10 cellular contexts compared by ENCODE assay signal in the genomic region with DNA sequence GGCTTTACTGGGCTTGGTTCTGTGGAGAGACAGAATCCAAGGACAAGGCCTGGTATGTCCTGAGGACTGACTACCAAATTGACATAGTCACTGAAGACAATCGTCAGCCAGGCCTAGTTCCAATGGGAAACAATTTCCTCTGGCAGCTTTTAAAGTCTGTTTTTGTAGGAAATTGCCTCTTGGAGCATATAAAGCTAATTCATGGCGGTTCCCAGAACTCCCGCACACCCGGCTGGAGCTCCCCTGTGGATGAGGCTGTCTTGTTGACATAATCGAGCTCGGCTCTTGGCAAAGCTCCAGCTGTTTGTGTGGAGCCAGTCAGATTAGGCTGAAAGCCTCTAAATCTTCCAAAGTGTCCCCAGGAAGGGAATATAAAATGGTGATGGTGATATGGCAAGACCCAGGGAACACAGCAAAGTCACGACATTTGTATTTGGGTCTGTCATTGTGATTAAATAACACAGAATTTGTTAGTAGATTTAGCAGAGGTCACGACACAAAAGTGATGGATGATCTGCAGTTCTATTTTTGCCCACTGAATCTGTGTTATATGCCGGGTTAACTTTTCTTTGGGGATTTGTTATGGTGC.
DNase-seq lines count a peak whose midpoint lies in the region; ATAC-seq, FAIRE-seq and TF ChIP-seq lines count a peak whose summit lies in the region.
"Had no signal": no experiment of that assay in that cellular context is flagged by ENCODE, and none has a peak within 500 bp of the region (broad histone marks: within the 10 kb centered on the region; RNA-seq: fewer than 3 reads in every experiment).

No MANE protein-coding gene starts in this region.

- no peaks in the 10 kb centered on the region for H3K79me2 ChIP-seq in H9 (ENCODE audit: insufficient read depth, low read length)
- H3K79me2 ChIP-seq: parathyroid adenoma had no signal

- no peaks in the 10 kb centered on the region for H3K23me2 ChIP-seq in H9 (ENCODE audit: insufficient read length, low read depth, low read length, poor library complexity, severe bottlenecking)

- no peak overlapping the region for H3T11ph ChIP-seq in H9 (ENCODE audit: low read length)

- H3K36me3 ChIP-seq in body of pancreas (replicated peaks in 1 of 2; ENCODE audit: insufficient read depth in 1 of 2, low read depth in 2 of 2) (no peaks in the 10 kb centered on the region), kidney (ENCODE audit: control insufficient read depth in 1 of 2, insufficient read depth in 2 of 2, low read length in 2 of 2) (no peaks in the 10 kb centered on the region)

- H3K4me3 Mint-ChIP-seq in H9: no peak overlapping the region

- no peak overlapping the region for H2BK12ac ChIP-seq in H9 (ENCODE audit: insufficient read length, low read depth, low read length)

- 18 to 19% methylated on average over 9 of the region's 9 CpGs for WGBS in body of pancreas, 2 donors
- no CpG with 5 or more reads among the region's 9 CpGs for WGBS in H9 (ENCODE audit: extremely low coverage, insufficient read length, low lambda C conversion rate)

- no peak overlapping the region for H2BK15ac ChIP-seq in H9 (ENCODE audit: low read depth, low read length)

- no peak overlapping the region for H3K4me2 ChIP-seq in H9 (ENCODE audit: insufficient read depth, insufficient read length, low read length)

- FAIRE-seq in kidney (lab: Jason Lieb, UNC): no peak

- H3K27me3 ChIP-seq in body of pancreas: no peaks in the 10 kb centered on the region
- no peaks in the 10 kb centered on the region for H3K27me3 ChIP-seq in H9 (ENCODE audit: insufficient read depth, low read length)

- no peak for TF ChIP-seq POLR2A in body of pancreas (IDR thresholded peaks at IDR 0.05)

- H3K27me3 Mint-ChIP-seq in H9 (ENCODE audit: low read depth): no peaks in the 10 kb centered on the region

- no peak overlapping the region for H4K8ac ChIP-seq in H9 (replicated peaks; ENCODE audit: insufficient read length, low read depth, low read length)

- H2AK5ac ChIP-seq in H9 (ENCODE audit: insufficient read length, low read length): no peak overlapping the region

- TF ChIP-seq CTCF in body of pancreas (IDR thresholded peaks at IDR 0.05) (no peak), kidney (IDR thresholded peaks at IDR 0.05; ENCODE audit: borderline replicate concordance, extremely low read depth, insufficient read depth) (no peak), H9 (conservative IDR thresholded peaks at IDR 0.05) (no peak)

- H4K5ac ChIP-seq in H9 (ENCODE audit: insufficient read length, low read depth, low read length): no peak overlapping the region

- no peak overlapping the region for H2BK20ac ChIP-seq in H9 (ENCODE audit: low read depth, low read length, poor library complexity, severe bottlenecking)

- H2BK5ac ChIP-seq in H9 (ENCODE audit: insufficient read length, low read length): no peak overlapping the region

- H3K4me1 Mint-ChIP-seq in H9: no peaks in the 10 kb centered on the region

- H3K56ac ChIP-seq in H9 (ENCODE audit: insufficient read length, low read depth, low read length): no peak overlapping the region

- H3K9me3 ChIP-seq in body of pancreas: no peaks in the 10 kb centered on the region
- H3K9me3 ChIP-seq in kidney (ENCODE audit: control insufficient read depth in 1 of 2, low read length in 2 of 2): no peaks in the 10 kb centered on the region
- H3K9me3 ChIP-seq in H9 (ENCODE audit: control insufficient read depth, low read depth, low read length): no peaks in the 10 kb centered on the region

- no peak overlapping the region for H3K9ac ChIP-seq in kidney (ENCODE audit: low read length in 2 of 2)
- H3K9ac ChIP-seq in H9 (ENCODE audit: extremely low read depth, insufficient read length, low read length): no peak overlapping the region
- H3K9ac ChIP-seq: parathyroid adenoma had no signal

- H3K27ac ChIP-seq in body of pancreas (no peak overlapping the region), kidney (ENCODE audit: low read depth in 2 of 2, low read length in 2 of 2) (no peak overlapping the region), H9 (ENCODE audit: insufficient read length, low read depth, low read length) (no peak overlapping the region)
- H3K27ac ChIP-seq: parathyroid adenoma had no signal

- no peak overlapping the region for H2AFZ ChIP-seq in H9 (ENCODE audit: low read length)
- H2AFZ ChIP-seq: parathyroid adenoma had no signal

- no peaks in the 10 kb centered on the region for H4K20me1 ChIP-seq in H9 (ENCODE audit: control insufficient read depth, insufficient read depth, insufficient read length)

- H3K79me1 ChIP-seq in H9 (ENCODE audit: insufficient read depth, low read depth, low read length, poor library complexity, severe bottlenecking): no peaks in the 10 kb centered on the region

- H4K91ac ChIP-seq in H9 (ENCODE audit: insufficient read length, low read depth, low read length): no peak overlapping the region

- H3K4me1 ChIP-seq in body of pancreas (no peaks in the 10 kb centered on the region), kidney (ENCODE audit: control insufficient read depth in 1 of 2, insufficient read depth in 1 of 2, low read depth in 1 of 2, low read length in 2 of 2) (no peaks in the 10 kb centered on the region), H9 (ENCODE audit: insufficient read depth, low read length) (no peaks in the 10 kb centered on the region)
- H3K4me1 ChIP-seq: parathyroid adenoma had no signal

- H3K4me3 ChIP-seq in body of pancreas (no peak overlapping the region), kidney (ENCODE audit: low read length in 2 of 2) (no peak overlapping the region)

- peak; percentile 67 for DNase-seq in NCI-H2029 (lab: John Stamatoyannopoulos, UW)
- peak; percentile 43 to 70 (median 58) for DNase-seq in body of pancreas
- peak; percentile 91 for DNase-seq in kidney
- DNase-seq in superior temporal gyrus (ENCODE audit: extremely low spot score): peak; percentile 95
- DNase-seq in NK-92 treated with Interleukin-12 subunit alpha and Interleukin-12 subunit beta, amount 100 ng/mL, for 24 hours (lab: John Stamatoyannopoulos, UW): no peak
- no peak for DNase-seq in H9
- DNase-seq: Kasumi-1 had no signal

- no peak overlapping the region for H2BK120ac ChIP-seq in H9 (ENCODE audit: low read depth, low read length, poor library complexity, severe bottlenecking)

- H3K27ac Mint-ChIP-seq in H9: no peak overlapping the region

- no peak overlapping the region for H3K23ac ChIP-seq in H9 (ENCODE audit: insufficient read length, low read depth, low read length)

- H3K14ac ChIP-seq in H9 (ENCODE audit: insufficient read depth, low read length): no peak overlapping the region

- no peak for ATAC-seq in body of pancreas
- ATAC-seq in HG02840 (IDR thresholded peaks at IDR 0.05; ENCODE audit: low FRiP score, unreplicated experiment): no peak
- no peak for ATAC-seq in GM18498 (IDR thresholded peaks at IDR 0.05; ENCODE audit: unreplicated experiment)

- intact Hi-C loops in body of pancreas (cut with DNase I) (no loop called here), kidney (cut with DNase I) (no loop called here)

- no peak overlapping the region for H3K4ac ChIP-seq in H9 (ENCODE audit: low read depth, low read length)

- no peaks in the 10 kb centered on the region for H3K36me3 Mint-ChIP-seq in H9 (ENCODE audit: insufficient read depth in 1 of 3, low read depth in 3 of 3)

- no peak overlapping the region for H3K18ac ChIP-seq in H9 (ENCODE audit: insufficient read length, low read depth, low read length)

- no peaks in the 10 kb centered on the region for H3K9me3 Mint-ChIP-seq in H9

Comparison
In these comparisons a context has a peak if more than half of its experiments do, and no peak if none do; other contexts are left out.
1. DNase-seq: peak in NCI-H2029 (single experiment), body of pancreas (4 of 4), kidney (single experiment) and superior temporal gyrus (single experiment); none in NK-92 treated with Interleukin-12 subunit alpha and Interleukin-12 subunit beta, amount 100 ng/mL, for 24 hours (single experiment) and H9 (single experiment).